In genomic region chr3:47846880-47847248, GRCh38 we compare ENCODE assay signal across 2 cellular contexts.
TF ChIP-seq lines count a peak whose summit lies in the region.

No MANE protein-coding gene starts in this region.

TF ChIP-seq in HepG2, 621 proteins besides CTCF, POLR2A, EP300 and RAD21:
- TF ChIP-seq ZNF292 (CRISPR knock-in tag; IDR thresholded peaks at IDR 0.05; ENCODE audit: borderline replicate concordance, low read depth): no peak
- no peak for TF ChIP-seq ZNF780A (CRISPR knock-in tag; IDR thresholded peaks at IDR 0.05)
- peak; percentile 56 for TF ChIP-seq AGO2 (optimal IDR thresholded peaks at IDR 0.05; ENCODE audit: low read depth, low read length)
- TF ChIP-seq POLR2G (IDR thresholded peaks at IDR 0.05; ENCODE audit: low read depth, low read length): 0 out of 2 replicates have a peak, but pooled peaks have one; percentile 16
- TF ChIP-seq NFAT5 (CRISPR knock-in tag; IDR thresholded peaks at IDR 0.05): no peak
- TF ChIP-seq KDM2A (CRISPR knock-in tag; IDR thresholded peaks at IDR 0.05; ENCODE audit: borderline replicate concordance, low read depth): peak; percentile 5; the same call in 1 of the 2 replicates
- no peak for TF ChIP-seq CCDC6 (CRISPR knock-in tag; IDR thresholded peaks at IDR 0.05)
- no peak for TF ChIP-seq ZNF383 (CRISPR knock-in tag; IDR thresholded peaks at IDR 0.05; ENCODE audit: borderline replicate concordance)
- no peak for TF ChIP-seq ZNF776 (CRISPR knock-in tag; IDR thresholded peaks at IDR 0.05)
- no peak for TF ChIP-seq ZNF333 (CRISPR knock-in tag; IDR thresholded peaks at IDR 0.05; ENCODE audit: borderline replicate concordance)
- no peak for TF ChIP-seq ZBTB20 (CRISPR knock-in tag; IDR thresholded peaks at IDR 0.05; ENCODE audit: borderline replicate concordance, low read depth)
- TF ChIP-seq SPEN (CRISPR knock-in tag; IDR thresholded peaks at IDR 0.05; ENCODE audit: low read depth): no peak
- TF ChIP-seq KDM5B (CRISPR knock-in tag; IDR thresholded peaks at IDR 0.05; ENCODE audit: borderline replicate concordance): no peak
- no peak for TF ChIP-seq ZGPAT (CRISPR knock-in tag; IDR thresholded peaks at IDR 0.05)

TF ChIP-seq in GM12878, 131 proteins besides CTCF, POLR2A, EP300 and RAD21:
- no peak for TF ChIP-seq ATF2 (IDR thresholded peaks at IDR 0.05; ENCODE audit: low read length)
- peak; percentile 11; the same call in 1 of the 2 replicates for TF ChIP-seq POLR2AphosphoS2 (IDR thresholded peaks at IDR 0.05; ENCODE audit: low read depth, low read length)
- TF ChIP-seq POLR2AphosphoS5 (IDR thresholded peaks at IDR 0.05; ENCODE audit: low read length): 0 out of 2 replicates have a peak, but pooled peaks have one; percentile 18
- no peak for TF ChIP-seq BCL11A (IDR thresholded peaks at IDR 0.05; ENCODE audit: low read depth, low read length)
TF ChIP-seq in GM12878: peak in this region for 2.
